1 cellular context compared by ENCODE assay signal in genomic region chr20:17460119-17460518, GRCh38.
TF ChIP-seq lines count a peak whose summit lies in the region.

No MANE protein-coding gene starts in this region.

TF ChIP-seq in IMR-90, 13 proteins besides CTCF, POLR2A, EP300 and RAD21:
- TF ChIP-seq RFX5 (IDR thresholded peaks at IDR 0.05; ENCODE audit: low read depth, low read length) (no peak), MAFK (IDR thresholded peaks at IDR 0.05; ENCODE audit: low read depth, low read length) (peak; percentile 52; the same call in 1 of the 2 replicates), USF2 (IDR thresholded peaks at IDR 0.05; ENCODE audit: low read depth, low read length) (0 out of 2 replicates have a peak, but pooled peaks have one; percentile 42)
